ENCODE assay signal across 12 cellular contexts in the genomic region with DNA sequence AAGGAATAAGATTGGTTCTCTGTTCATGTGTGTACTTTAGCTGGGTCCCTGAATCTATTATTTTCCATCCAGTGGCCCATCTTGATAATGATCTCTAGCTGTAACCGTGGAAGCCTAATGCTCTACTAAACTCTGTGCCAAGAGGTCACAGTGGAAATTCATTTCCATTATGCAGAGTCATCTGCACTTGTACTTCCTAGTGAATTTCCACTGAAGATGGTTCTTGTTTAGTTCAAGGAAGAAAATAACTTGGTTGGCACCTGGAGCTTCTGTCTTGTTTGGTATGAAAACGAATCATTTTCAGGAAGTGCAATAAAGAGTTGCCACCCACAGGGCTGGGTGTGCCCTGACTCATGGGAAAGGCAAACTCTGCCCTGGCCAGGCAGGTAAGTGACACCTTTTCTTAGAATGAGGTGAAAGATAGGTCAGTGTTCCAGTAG. TPM values are rescaled to one million over a fixed set of nuclear protein-coding genes. Genes with fewer than 3 reads are reported as not detected.
DNase-seq lines count a peak whose midpoint lies in the region; ATAC-seq and TF ChIP-seq lines count a peak whose summit lies in the region.
"Had no signal": no experiment of that assay in that cellular context is flagged by ENCODE, and none has a peak within 500 bp of the region (broad histone marks: within the 10 kb centered on the region; RNA-seq: fewer than 3 reads in every experiment).

No MANE protein-coding gene starts in this region.

- H3K4me1 Mint-ChIP-seq in CD4-positive, alpha-beta memory T cell, result peaks cover 40 to 56% (median 48%) of the 10 kb centered on the region in 4 donors
- peaks cover 35 to 56% (median 39%) of the 10 kb centered on the region in 3 donors for H3K4me1 Mint-ChIP-seq in naive B cell

- no peaks in the 10 kb centered on the region for H3K9me3 ChIP-seq in CD4-positive, alpha-beta memory T cell (ENCODE audit: control insufficient read depth in 1 of 2, low read length in 2 of 2)
- no peaks in the 10 kb centered on the region for H3K9me3 ChIP-seq in breast epithelium
- H3K9me3 ChIP-seq in spleen, result no peaks in the 10 kb centered on the region
- H3K9me3 ChIP-seq in right cardiac atrium (ENCODE audit: control insufficient read depth, low read length), result no peaks in the 10 kb centered on the region
- H3K9me3 ChIP-seq: upper lobe of left lung had no signal

- no peak for DNase-seq in CD4-positive, alpha-beta memory T cell
- DNase-seq in NCI-H2196 treated with DMSO at 0.1 percent for 48 hours (lab: John Stamatoyannopoulos, UW; ENCODE audit: unreplicated experiment), result peak; percentile 73
- peak in 1 of 2 donors; percentile 52 for DNase-seq in breast epithelium (ENCODE audit: low spot score in 2 of 2)
- no peak for DNase-seq in naive B cell
- DNase-seq in AG08395 (ENCODE audit: low spot score), result no peak
- DNase-seq in spleen, result no peak
- DNase-seq in right cardiac atrium, result no peak
- DNase-seq: glutamatergic neuron, GM23248, upper lobe of left lung had no signal

- H3K27ac Mint-ChIP-seq in CD4-positive, alpha-beta memory T cell, result peak overlapping the region in 5 of 7 donors; percentile 38 to 83 (median 58)
- H3K27ac Mint-ChIP-seq in naive B cell, result peak overlapping the region in 3 of 6 donors; percentile 36 to 74 (median 57)

- H3K4me1 ChIP-seq in CD4-positive, alpha-beta memory T cell (ENCODE audit: insufficient read depth, low read length), result peaks cover 29% of the 10 kb centered on the region
- H3K4me1 ChIP-seq in breast epithelium (peaks cover 4 to 12% of the 10 kb centered on the region in 2 donors), spleen (peaks cover 0 to 62% (median 25%) of the 10 kb centered on the region in 6 donors), right cardiac atrium (ENCODE audit: control insufficient read depth, insufficient read depth, low read length) (peaks cover 19% of the 10 kb centered on the region)

- H3K36me3 ChIP-seq in CD4-positive, alpha-beta memory T cell (ENCODE audit: insufficient read depth, low read length), result no peaks in the 10 kb centered on the region
- H3K36me3 ChIP-seq in breast epithelium (no peaks in the 10 kb centered on the region), spleen (peaks cover 0 to 8% (median 0%) of the 10 kb centered on the region in 6 donors)

- no peaks in the 10 kb centered on the region for H3K9me3 Mint-ChIP-seq in CD4-positive, alpha-beta memory T cell
- no peaks in the 10 kb centered on the region for H3K9me3 Mint-ChIP-seq in naive B cell

- TF ChIP-seq CTCF in breast epithelium (IDR thresholded peaks at IDR 0.05) (peak in 1 of 3 donors; percentile 16), spleen (IDR thresholded peaks at IDR 0.05 in 8 of 11, conservative IDR thresholded peaks at IDR 0.05 in 3 of 11) (no peak)

- intact Hi-C loops in CD4-positive, alpha-beta memory T cell (cut with micrococcal nuclease), result no loop called here
- intact Hi-C loops in breast epithelium (cut with DNase I; ENCODE audit: low total_unique reads), result no loop called here
- intact Hi-C loops in spleen (cut with DNase I; ENCODE audit: low total_unique reads), result no loop called here
- intact Hi-C loops in right cardiac atrium (cut with DNase I), result no loop called here

- peaks cover 3 to 6% of the 10 kb centered on the region in 2 donors for H3K36me3 Mint-ChIP-seq in CD4-positive, alpha-beta memory T cell
- peaks cover 0 to 5% of the 10 kb centered on the region in 2 donors for H3K36me3 Mint-ChIP-seq in naive B cell

- no peaks in the 10 kb centered on the region for H3K27me3 ChIP-seq in CD4-positive, alpha-beta memory T cell (ENCODE audit: insufficient read depth, low read length)
- H3K27me3 ChIP-seq in breast epithelium (no peaks in the 10 kb centered on the region), spleen (replicated peaks in 1 of 7) (no peaks in the 10 kb centered on the region), right cardiac atrium (ENCODE audit: control insufficient read depth, insufficient read depth) (no peaks in the 10 kb centered on the region)
- H3K27me3 ChIP-seq: upper lobe of left lung had no signal

- ATAC-seq in naive B cell (ENCODE audit: low read depth in 2 of 2) (peak; percentile 61), right cardiac atrium (no peak), GM18498 (IDR thresholded peaks at IDR 0.05; ENCODE audit: unreplicated experiment) (no peak)
- ATAC-seq: sciatic nerve had no signal

- no peak overlapping the region for H3K27ac ChIP-seq in CD4-positive, alpha-beta memory T cell (ENCODE audit: low read depth, low read length)
- H3K27ac ChIP-seq in breast epithelium (peak overlapping the region; percentile 59 to 77), spleen (peak overlapping the region in 3 of 8 donors; percentile 18 to 39 (median 35)), right cardiac atrium (ENCODE audit: low read length) (no peak overlapping the region)
- H3K27ac ChIP-seq: GM23248 had no signal

- WGBS in spleen, 5 donors, result 12 to 24% (median 18%) methylated on average over 2 of the region's 2 CpGs
- 35% methylated on average over 2 of the region's 2 CpGs for WGBS in right cardiac atrium

- no peaks in the 10 kb centered on the region for H3K27me3 Mint-ChIP-seq in CD4-positive, alpha-beta memory T cell
- H3K27me3 Mint-ChIP-seq in naive B cell, result no peaks in the 10 kb centered on the region

- H3K4me3 ChIP-seq in CD4-positive, alpha-beta memory T cell (ENCODE audit: low read length in 2 of 2), result no peak overlapping the region
- H3K4me3 ChIP-seq in breast epithelium (no peak overlapping the region), spleen (no peak overlapping the region), right cardiac atrium (ENCODE audit: low read length) (no peak overlapping the region)
- H3K4me3 ChIP-seq: GM23248, upper lobe of left lung had no signal

- TF ChIP-seq POLR2A in breast epithelium (IDR thresholded peaks at IDR 0.05), result no peak
- TF ChIP-seq POLR2A in spleen (IDR thresholded peaks at IDR 0.05), result no peak

- peak overlapping the region; percentile 11 to 66 (median 56) for H3K4me3 Mint-ChIP-seq in CD4-positive, alpha-beta memory T cell
- peak overlapping the region in 6 of 8 donors; percentile 23 to 72 (median 48) for H3K4me3 Mint-ChIP-seq in naive B cell

- CTCF ChIA-PET in CD4-positive, alpha-beta memory T cell (lab: Charles Lee; ENCODE audit: partially characterized antibody), result interaction anchor here (0.6 to 1.9 kb wide), 3 partner anchors 152 to 424 kb away, joined by 3 to 9 read pairs (median 4); no protein-coding TSS in a partner anchor

- POLR2A ChIA-PET in CD4-positive, alpha-beta memory T cell (lab: Charles Lee; ENCODE audit: partially characterized antibody), result interaction anchor here (1.2 to 5.0 kb wide), 3 partner anchors 10 to 419 kb away, joined by 3 to 21 read pairs (median 5); a partner anchor contains a TSS

RNA-seq across cellular contexts. Expression of a gene that starts 10.3 kb away (rescaled TPM):
- 10 to 100 TPM; 24.3 to 25.0 TPM for total RNA-seq in CD4-positive, alpha-beta memory T cell
- polyA plus RNA-seq in CD4-positive, alpha-beta memory T cell, result 10 to 100 TPM; 10.4 to 27.2 TPM
- total RNA-seq in breast epithelium (100 to 1,000 TPM; 135 to 183 (median 147) TPM), spleen (100 to 1,000 TPM; 109 to 270 (median 176) TPM), right cardiac atrium (100 to 1,000 TPM; 141 to 205 (median 171) TPM)
- polyA plus RNA-seq in naive B cell (ENCODE audit: low read depth in 6 of 6) (10 to 100 TPM in 5 of 6 donors, 1 to 10 TPM in 1; 9.6 to 58.6 (median 25.4) TPM), spleen (1 to 10 TPM; 2.4 to 5.6 (median 3.5) TPM), right cardiac atrium (14.5 TPM)

Comparison
In these comparisons a context has a peak if more than half of its experiments do, and no peak if none do; other contexts are left out.
1. H3K27ac ChIP-seq: peak in breast epithelium (2 of 2); none in CD4-positive, alpha-beta memory T cell (single experiment) and right cardiac atrium (single experiment).
2. ATAC-seq: peak in naive B cell (2 of 2); none in right cardiac atrium (0 of 2) and GM18498 (single experiment).
3. RNA of a gene that starts 10.3 kb away (total RNA-seq): 141 to 205 TPM in right cardiac atrium, 109 to 270 TPM in spleen and 135 to 183 TPM in breast epithelium; 24.3 to 25.0 TPM in CD4-positive, alpha-beta memory T cell; every median in the first group is over 4 times any median in the second.